ENCODE assay signal across 23 cellular contexts in the genomic region with DNA sequence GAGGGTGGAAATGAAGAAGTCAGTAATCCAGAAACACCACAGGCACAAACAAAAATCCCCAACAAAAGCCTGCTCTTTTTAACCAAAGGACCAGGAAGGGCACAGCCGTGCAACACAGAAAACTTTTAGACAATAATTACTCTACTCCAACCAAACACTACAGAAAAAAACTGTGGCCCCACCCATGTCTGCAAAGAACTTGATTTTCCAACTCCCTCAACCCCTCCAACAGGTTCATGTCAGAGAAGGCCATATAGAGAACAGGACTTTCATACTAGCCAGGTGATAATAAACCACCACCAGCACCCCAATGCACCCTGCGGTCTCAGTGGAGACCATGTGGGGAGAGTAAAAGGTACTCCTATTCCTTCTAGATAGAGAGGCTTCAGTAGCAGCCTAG. TPM values are rescaled to one million over a fixed set of nuclear protein-coding genes. Genes with fewer than 3 reads are reported as not detected.
DNase-seq lines count a peak whose midpoint lies in the region; ATAC-seq and TF ChIP-seq lines count a peak whose summit lies in the region.
"Had no signal": no experiment of that assay in that cellular context is flagged by ENCODE, and none has a peak within 500 bp of the region (broad histone marks: within the 10 kb centered on the region; RNA-seq: fewer than 3 reads in every experiment).

No MANE protein-coding gene starts in this region.

- H3K9me3 ChIP-seq in right atrium auricular region, result no peaks in the 10 kb centered on the region
- H3K9me3 ChIP-seq: psoas muscle had no signal

- no peaks in the 10 kb centered on the region for H3K27me3 ChIP-seq in right atrium auricular region
- H3K27me3 ChIP-seq: BLaER1 treated with 17β-estradiol and CSF1 and Interleukin-3, amounts not matched to agents 10 nM and 100 nM had no signal

- CTCF ChIA-PET in activated CD4-positive, alpha-beta memory T cell treated with anti-CD3 and anti-CD28 coated beads for 36 hours (lab: Charles Lee), result no interaction called here
- CTCF ChIA-PET in activated CD4-positive, alpha-beta memory T cell treated with anti-CD3 and anti-CD28 coated beads, Interleukin-2, amount 10 ng/mL, durations not matched to agents 7 days and 5 days (lab: Charles Lee), result no interaction called here
- CTCF ChIA-PET in activated CD8-positive, alpha-beta T cell treated with anti-CD3 and anti-CD28 coated beads, Interleukin-2, amount 10 ng/mL, durations not matched to agents 7 days and 5 days (lab: Charles Lee), result no interaction called here

- no peak overlapping the region for H3K27ac ChIP-seq in coronary artery
- no peak overlapping the region for H3K27ac ChIP-seq in right atrium auricular region
- H3K27ac ChIP-seq: BLaER1 treated with 17β-estradiol and CSF1 and Interleukin-3, amounts not matched to agents 10 nM and 100 nM; psoas muscle had no signal

- TF ChIP-seq CTCF in coronary artery (IDR thresholded peaks at IDR 0.05) (no peak), right atrium auricular region (IDR thresholded peaks at IDR 0.05) (no peak)

- intact Hi-C loops in activated CD4-positive, alpha-beta memory T cell treated with anti-CD3 and anti-CD28 coated beads for 36 hours (cut with micrococcal nuclease), result no loop called here

- peaks cover 5% of the 10 kb centered on the region for H3K9me3 Mint-ChIP-seq in activated CD4-positive, alpha-beta memory T cell treated with anti-CD3 and anti-CD28 coated beads for 36 hours
- no peaks in the 10 kb centered on the region for H3K9me3 Mint-ChIP-seq in activated CD4-positive, alpha-beta memory T cell treated with anti-CD3 and anti-CD28 coated beads, Interleukin-2, amount 10 ng/mL, durations not matched to agents 7 days and 5 days
- H3K9me3 Mint-ChIP-seq in activated CD8-positive, alpha-beta T cell treated with anti-CD3 and anti-CD28 coated beads, Interleukin-2, amount 10 ng/mL, durations not matched to agents 7 days and 5 days (ENCODE audit: insufficient read depth), result no peaks in the 10 kb centered on the region
- peaks cover 0 to 8% of the 10 kb centered on the region in 2 donors for H3K9me3 Mint-ChIP-seq in stimulated activated naive B cell treated with anti-CD40 and anti-IgM and Interleukin-4, amounts not matched to agents 10 μg/mL and 1 μg/mL and 100 μg/mL, for 72 hours

- no peak for DNase-seq in activated CD4-positive, alpha-beta memory T cell treated with anti-CD3 and anti-CD28 coated beads for 36 hours
- no peak for DNase-seq in activated CD4-positive, alpha-beta memory T cell treated with anti-CD3 and anti-CD28 coated beads, Interleukin-2, amount 10 ng/mL, durations not matched to agents 7 days and 5 days
- no peak for DNase-seq in activated CD8-positive, alpha-beta T cell treated with anti-CD3 and anti-CD28 coated beads, Interleukin-2, amount 10 ng/mL, durations not matched to agents 7 days and 5 days
- DNase-seq in stimulated activated naive B cell treated with anti-CD40 and anti-IgM and Interleukin-4, amounts not matched to agents 10 μg/mL and 1 μg/mL and 100 μg/mL, for 72 hours, result no peak
- DNase-seq in coronary artery (ENCODE audit: low spot score) (no peak), right atrium auricular region (ENCODE audit: low spot score) (no peak)
- DNase-seq: activated CD8-positive, alpha-beta memory T cell treated with anti-CD3 and anti-CD28 coated beads, Interleukin-2, amount 10 ng/mL, durations not matched to agents 7 days and 5 days; activated gamma-delta T cell; aorta; central memory CD4-positive, alpha-beta T cell; IMR-90; mesenchymal stem cell; NCI-H1417 treated with DMSO at 0.1 percent for 48 hours; NCI-H526; psoas muscle; small intestine; stimulated activated CD4-positive, alpha-beta T cell treated with anti-CD3 and anti-CD28 coated beads, Interleukin-2, amount 100 ng/mL, for 48 hours; T-helper 9 cell had no signal

- H3K4me3 ChIP-seq in coronary artery (no peak overlapping the region), right atrium auricular region (no peak overlapping the region)
- H3K4me3 ChIP-seq: BLaER1 treated with 17β-estradiol and CSF1 and Interleukin-3, amounts not matched to agents 10 nM and 100 nM; psoas muscle had no signal

- peak overlapping the region; percentile 53 for H3K27ac Mint-ChIP-seq in activated CD4-positive, alpha-beta memory T cell treated with anti-CD3 and anti-CD28 coated beads for 36 hours
- H3K27ac Mint-ChIP-seq in activated CD4-positive, alpha-beta memory T cell treated with anti-CD3 and anti-CD28 coated beads, Interleukin-2, amount 10 ng/mL, durations not matched to agents 7 days and 5 days, result no peak overlapping the region
- peak overlapping the region; percentile 29 for H3K27ac Mint-ChIP-seq in activated CD8-positive, alpha-beta T cell treated with anti-CD3 and anti-CD28 coated beads, Interleukin-2, amount 10 ng/mL, durations not matched to agents 7 days and 5 days
- H3K27ac Mint-ChIP-seq in stimulated activated naive B cell treated with anti-CD40 and anti-IgM and Interleukin-4, amounts not matched to agents 10 μg/mL and 1 μg/mL and 100 μg/mL, for 72 hours, result peak overlapping the region; percentile 76
- H3K27ac Mint-ChIP-seq: WTC11 had no signal

- peaks cover 57% of the 10 kb centered on the region for H3K36me3 Mint-ChIP-seq in activated CD4-positive, alpha-beta memory T cell treated with anti-CD3 and anti-CD28 coated beads for 36 hours
- peaks cover 82% of the 10 kb centered on the region for H3K36me3 Mint-ChIP-seq in activated CD4-positive, alpha-beta memory T cell treated with anti-CD3 and anti-CD28 coated beads, Interleukin-2, amount 10 ng/mL, durations not matched to agents 7 days and 5 days (ENCODE audit: low read depth)
- peaks cover 83% of the 10 kb centered on the region for H3K36me3 Mint-ChIP-seq in activated CD8-positive, alpha-beta T cell treated with anti-CD3 and anti-CD28 coated beads, Interleukin-2, amount 10 ng/mL, durations not matched to agents 7 days and 5 days (ENCODE audit: low read depth)
- H3K36me3 Mint-ChIP-seq in stimulated activated naive B cell treated with anti-CD40 and anti-IgM and Interleukin-4, amounts not matched to agents 10 μg/mL and 1 μg/mL and 100 μg/mL, for 72 hours, result peaks cover 56 to 68% of the 10 kb centered on the region in 2 donors

- H3K27me3 Mint-ChIP-seq in activated CD4-positive, alpha-beta memory T cell treated with anti-CD3 and anti-CD28 coated beads for 36 hours, result no peaks in the 10 kb centered on the region
- H3K27me3 Mint-ChIP-seq in activated CD4-positive, alpha-beta memory T cell treated with anti-CD3 and anti-CD28 coated beads, Interleukin-2, amount 10 ng/mL, durations not matched to agents 7 days and 5 days, result no peaks in the 10 kb centered on the region
- no peaks in the 10 kb centered on the region for H3K27me3 Mint-ChIP-seq in activated CD8-positive, alpha-beta T cell treated with anti-CD3 and anti-CD28 coated beads, Interleukin-2, amount 10 ng/mL, durations not matched to agents 7 days and 5 days (ENCODE audit: low read depth)
- H3K27me3 Mint-ChIP-seq in stimulated activated naive B cell treated with anti-CD40 and anti-IgM and Interleukin-4, amounts not matched to agents 10 μg/mL and 1 μg/mL and 100 μg/mL, for 72 hours, result no peaks in the 10 kb centered on the region
- H3K27me3 Mint-ChIP-seq: activated CD8-positive, alpha-beta memory T cell treated with anti-CD3 and anti-CD28 coated beads, Interleukin-2, amount 10 ng/mL, durations not matched to agents 7 days and 5 days had no signal

- peaks cover 37% of the 10 kb centered on the region for H3K36me3 ChIP-seq in right atrium auricular region

- H3K4me3 Mint-ChIP-seq in activated CD4-positive, alpha-beta memory T cell treated with anti-CD3 and anti-CD28 coated beads for 36 hours, result no peak overlapping the region
- H3K4me3 Mint-ChIP-seq in activated CD4-positive, alpha-beta memory T cell treated with anti-CD3 and anti-CD28 coated beads, Interleukin-2, amount 10 ng/mL, durations not matched to agents 7 days and 5 days, result no peak overlapping the region
- no peak overlapping the region for H3K4me3 Mint-ChIP-seq in activated CD8-positive, alpha-beta T cell treated with anti-CD3 and anti-CD28 coated beads, Interleukin-2, amount 10 ng/mL, durations not matched to agents 7 days and 5 days
- no peak overlapping the region for H3K4me3 Mint-ChIP-seq in stimulated activated naive B cell treated with anti-CD40 and anti-IgM and Interleukin-4, amounts not matched to agents 10 μg/mL and 1 μg/mL and 100 μg/mL, for 72 hours
- H3K4me3 Mint-ChIP-seq: activated CD8-positive, alpha-beta memory T cell treated with anti-CD3 and anti-CD28 coated beads, Interleukin-2, amount 10 ng/mL, durations not matched to agents 7 days and 5 days; neural crest cell; WTC11 had no signal

- H3K4me1 Mint-ChIP-seq in activated CD4-positive, alpha-beta memory T cell treated with anti-CD3 and anti-CD28 coated beads for 36 hours (ENCODE audit: low read depth), result peaks cover 62% of the 10 kb centered on the region
- peaks cover 30% of the 10 kb centered on the region for H3K4me1 Mint-ChIP-seq in activated CD4-positive, alpha-beta memory T cell treated with anti-CD3 and anti-CD28 coated beads, Interleukin-2, amount 10 ng/mL, durations not matched to agents 7 days and 5 days
- H3K4me1 Mint-ChIP-seq in activated CD8-positive, alpha-beta T cell treated with anti-CD3 and anti-CD28 coated beads, Interleukin-2, amount 10 ng/mL, durations not matched to agents 7 days and 5 days (ENCODE audit: low read depth), result peaks cover 22% of the 10 kb centered on the region
- H3K4me1 Mint-ChIP-seq in stimulated activated naive B cell treated with anti-CD40 and anti-IgM and Interleukin-4, amounts not matched to agents 10 μg/mL and 1 μg/mL and 100 μg/mL, for 72 hours, result peaks cover 31 to 55% of the 10 kb centered on the region in 2 donors
- H3K4me1 Mint-ChIP-seq: neural crest cell, WTC11 had no signal

- peaks cover 0 to 13% of the 10 kb centered on the region in 2 donors for H3K4me1 ChIP-seq in right atrium auricular region

- no peak for ATAC-seq in activated CD8-positive, alpha-beta T cell treated with anti-CD3 and anti-CD28 coated beads, Interleukin-2, amount 10 ng/mL, durations not matched to agents 7 days and 5 days
- ATAC-seq in esophagus mucosa (peak; percentile 57), GM21360 (IDR thresholded peaks at IDR 0.05; ENCODE audit: unreplicated experiment) (no peak)
- ATAC-seq in stimulated activated naive B cell treated with anti-CD40 and anti-IgM and Interleukin-4, amounts not matched to agents 10 μg/mL and 1 μg/mL and 100 μg/mL, for 72 hours (replicated peaks), result no peak
- ATAC-seq: activated CD8-positive, alpha-beta memory T cell treated with anti-CD3 and anti-CD28 coated beads, Interleukin-2, amount 10 ng/mL, durations not matched to agents 7 days and 5 days; psoas muscle; WTC11 had no signal

- POLR2A ChIA-PET in activated CD4-positive, alpha-beta memory T cell treated with anti-CD3 and anti-CD28 coated beads for 36 hours (lab: Charles Lee), result no interaction called here
- POLR2A ChIA-PET in activated CD4-positive, alpha-beta memory T cell treated with anti-CD3 and anti-CD28 coated beads, Interleukin-2, amount 10 ng/mL, durations not matched to agents 7 days and 5 days (lab: Charles Lee), result no interaction called here
- POLR2A ChIA-PET in activated CD8-positive, alpha-beta T cell treated with anti-CD3 and anti-CD28 coated beads, Interleukin-2, amount 10 ng/mL, durations not matched to agents 7 days and 5 days (lab: Charles Lee), result no interaction called here

RNA-seq across cellular contexts. Expression of gene PHC3, which starts 16.8 kb away (rescaled TPM):
- total RNA-seq in activated CD4-positive, alpha-beta memory T cell treated with anti-CD3 and anti-CD28 coated beads for 36 hours, result 10 to 100 TPM; 37.4 to 38.7 TPM
- 10 to 100 TPM; 74.5 TPM for total RNA-seq in activated CD4-positive, alpha-beta memory T cell treated with anti-CD3 and anti-CD28 coated beads, Interleukin-2, amount 10 ng/mL, durations not matched to agents 7 days and 5 days
- total RNA-seq in activated CD8-positive, alpha-beta T cell treated with anti-CD3 and anti-CD28 coated beads, Interleukin-2, amount 10 ng/mL, durations not matched to agents 7 days and 5 days, result 10 to 100 TPM; 54.0 to 68.1 TPM
- 26.7 TPM for total RNA-seq in esophagus mucosa
- total RNA-seq in right atrium auricular region, result 10 to 100 TPM; 23.8 to 41.9 TPM

RNA-seq across cellular contexts. Expression of gene PRKCI, which starts 57.5 kb away (rescaled TPM):
- 10 to 100 TPM; 27.0 to 27.6 TPM for total RNA-seq in activated CD4-positive, alpha-beta memory T cell treated with anti-CD3 and anti-CD28 coated beads for 36 hours
- 10 to 100 TPM; 18.6 to 25.7 TPM for total RNA-seq in activated CD4-positive, alpha-beta memory T cell treated with anti-CD3 and anti-CD28 coated beads, Interleukin-2, amount 10 ng/mL, durations not matched to agents 7 days and 5 days
- 10 to 100 TPM; 17.0 to 19.5 TPM for total RNA-seq in activated CD8-positive, alpha-beta T cell treated with anti-CD3 and anti-CD28 coated beads, Interleukin-2, amount 10 ng/mL, durations not matched to agents 7 days and 5 days
- total RNA-seq in esophagus mucosa, result 28.5 TPM
- 10 to 100 TPM; 17.4 to 20.0 TPM for total RNA-seq in right atrium auricular region
